In genomic region chr6:166988674-166989201, GRCh38 we compare ENCODE assay signal across 29 cellular contexts. TPM values are rescaled to one million over a fixed set of nuclear protein-coding genes. Genes with fewer than 3 reads are reported as not detected.
DNase-seq lines count a peak whose midpoint lies in the region; TF ChIP-seq lines count a peak whose summit lies in the region.
"Had no signal": no experiment of that assay in that cellular context is flagged by ENCODE, and none has a peak within 500 bp of the region (broad histone marks: within the 10 kb centered on the region; RNA-seq: fewer than 3 reads in every experiment).

No MANE protein-coding gene starts in this region.

- no TSS peak for BruUV-seq in A673 (replicated peaks; lab: Mats Ljungman, UMichigan)

- H3K27me3 Mint-ChIP-seq in H9 (ENCODE audit: low read depth) = no peaks in the 10 kb centered on the region
- H3K27me3 Mint-ChIP-seq: activated CD4-positive, alpha-beta T cell treated with anti-CD3 and anti-CD28 coated beads, Interleukin-2, amount 10 ng/mL, durations not matched to agents 7 days and 5 days; activated CD8-positive, alpha-beta memory T cell treated with anti-CD3 and anti-CD28 coated beads, Interleukin-2, amount 10 ng/mL, durations not matched to agents 7 days and 5 days; CD4-positive, alpha-beta T cell had no signal

- H4K5ac ChIP-seq in H9 (ENCODE audit: insufficient read length, low read depth, low read length) = no peak overlapping the region

- WGBS in H9 (ENCODE audit: extremely low coverage, insufficient read length, low lambda C conversion rate) = no CpG with 5 or more reads among the region's 3 CpGs

- no peak overlapping the region for H3K9ac ChIP-seq in H9 (ENCODE audit: extremely low read depth, insufficient read length, low read length)
- H3K9ac ChIP-seq: KMS-11 had no signal

- no peak overlapping the region; a peak in 1 of 5 replicates for H3K4me3 Mint-ChIP-seq in H9
- H3K4me3 Mint-ChIP-seq: activated CD4-positive, alpha-beta T cell treated with anti-CD3 and anti-CD28 coated beads, Interleukin-2, amount 10 ng/mL, durations not matched to agents 7 days and 5 days; activated CD8-positive, alpha-beta memory T cell treated with anti-CD3 and anti-CD28 coated beads, Interleukin-2, amount 10 ng/mL, durations not matched to agents 7 days and 5 days; CD4-positive, alpha-beta T cell had no signal

- TF ChIP-seq CTCF in A673 (conservative IDR thresholded peaks at IDR 0.05; ENCODE audit: low read depth, low read length) = no peak
- TF ChIP-seq CTCF in H9 (conservative IDR thresholded peaks at IDR 0.05) = no peak

- peak overlapping the region in 2 of 3 experiments; percentile 68 to 82; a peak in 3 of 7 replicates for H3K27ac Mint-ChIP-seq in H9
- H3K27ac Mint-ChIP-seq: activated CD4-positive, alpha-beta T cell treated with anti-CD3 and anti-CD28 coated beads, Interleukin-2, amount 10 ng/mL, durations not matched to agents 7 days and 5 days; activated CD8-positive, alpha-beta memory T cell treated with anti-CD3 and anti-CD28 coated beads, Interleukin-2, amount 10 ng/mL, durations not matched to agents 7 days and 5 days had no signal

- H2BK12ac ChIP-seq in H9 (ENCODE audit: insufficient read length, low read depth, low read length) = no peak overlapping the region

- intact Hi-C loops in A673 (cut with micrococcal nuclease; ENCODE audit: unreplicated experiment) = loop anchor here (2.0 kb wide), 1 partner anchor 202 kb away; no protein-coding TSS in a partner anchor

- no peak overlapping the region for H3K14ac ChIP-seq in H9 (ENCODE audit: insufficient read depth, low read length)

- H4K20me1 ChIP-seq in H9 (ENCODE audit: control insufficient read depth, insufficient read depth, insufficient read length) = no peaks in the 10 kb centered on the region

- no peak overlapping the region for H2BK20ac ChIP-seq in H9 (ENCODE audit: low read depth, low read length, poor library complexity, severe bottlenecking)

- H4K91ac ChIP-seq in H9 (ENCODE audit: insufficient read length, low read depth, low read length) = no peak overlapping the region

- H2BK5ac ChIP-seq in H9 (ENCODE audit: insufficient read length, low read length) = no peak overlapping the region

- DNase-seq in A673 (ENCODE audit: low spot score) = peak; percentile 56
- DNase-seq in H9 = peak; percentile 45
- peak; percentile 41 for DNase-seq in amniotic epithelial cell (ENCODE audit: low read depth)
- peak; percentile 33 for DNase-seq in iPS-NIHi11 (ENCODE audit: low spot score)
- no peak for DNase-seq in NCI-H774 (lab: John Stamatoyannopoulos, UW)
- no peak for DNase-seq in kidney glomerular epithelial cell (lab: John Stamatoyannopoulos, UW)
- no peak for DNase-seq in DMS114 treated with DMSO at 0.1 percent for 48 hours (lab: John Stamatoyannopoulos, UW; ENCODE audit: unreplicated experiment)
- no peak for DNase-seq in cerebellar cortex (ENCODE audit: low spot score)
- DNase-seq: activated CD4-positive, alpha-beta T cell treated with anti-CD3 and anti-CD28 coated beads, Interleukin-2, amount 10 ng/mL, durations not matched to agents 7 days and 5 days; activated CD8-positive, alpha-beta memory T cell treated with anti-CD3 and anti-CD28 coated beads, Interleukin-2, amount 10 ng/mL, durations not matched to agents 7 days and 5 days; activated gamma-delta T cell treated with Interleukin-2 at 50 U/mL for 16 hours; activated T-cell treated with anti-CD3 and anti-CD28 coated beads, Interleukin-2, amount 50 U/mL, for 48 hours; AML-193; CD4-positive, alpha-beta T cell; cerebellar nuclear complex; esophagus squamous epithelium; foreskin melanocyte; heart right ventricle; left ventricle myocardium inferior; NCI-H2029; NCI-H524 treated with DMSO at 0.1 percent for 48 hours; nucleus accumbens; PC-3; psoas muscle; stimulated activated CD4-positive, alpha-beta T cell treated with anti-CD3 and anti-CD28 coated beads, Interleukin-4, amount 100 ng/mL, for 1 hour; thyroid gland; WERI-Rb-1 had no signal

- H3K9me3 ChIP-seq in A673 (ENCODE audit: low read depth, low read length, poor library complexity, severe bottlenecking) (no peaks in the 10 kb centered on the region), H9 (ENCODE audit: control insufficient read depth, low read depth, low read length) (no peaks in the 10 kb centered on the region)
- H3K9me3 ChIP-seq: A549, esophagus squamous epithelium, heart right ventricle, left ventricle myocardium inferior, psoas muscle, thyroid gland had no signal

- no peak overlapping the region for H3K23ac ChIP-seq in H9 (ENCODE audit: insufficient read length, low read depth, low read length)

- POLR2A ChIA-PET in A673 (lab: Charles Lee; ENCODE audit: low non-redundant PET) = no interaction called here

- no peaks in the 10 kb centered on the region for H3K79me2 ChIP-seq in H9 (ENCODE audit: insufficient read depth, low read length)

- H3K4me1 ChIP-seq in A673 (ENCODE audit: insufficient read depth, low read length, poor library complexity, severe bottlenecking) = peaks cover 6% of the 10 kb centered on the region
- H3K4me1 ChIP-seq in H9 (ENCODE audit: insufficient read depth, low read length) = peaks cover 7% of the 10 kb centered on the region
- H3K4me1 ChIP-seq: esophagus squamous epithelium, heart right ventricle, left ventricle myocardium inferior, psoas muscle had no signal

- no peaks in the 10 kb centered on the region for H3K23me2 ChIP-seq in H9 (ENCODE audit: insufficient read length, low read depth, low read length, poor library complexity, severe bottlenecking)

- H3K4me1 Mint-ChIP-seq in H9 = peaks cover 28 to 33% of the 10 kb centered on the region in 2 experiments

- H3K9me3 Mint-ChIP-seq in H9 = peaks cover 3 to 4% of the 10 kb centered on the region in 2 experiments; a peak in 3 of 5 replicates
- H3K9me3 Mint-ChIP-seq: activated CD4-positive, alpha-beta T cell treated with anti-CD3 and anti-CD28 coated beads, Interleukin-2, amount 10 ng/mL, durations not matched to agents 7 days and 5 days; CD4-positive, alpha-beta T cell had no signal

- no peak overlapping the region for H3K4ac ChIP-seq in H9 (ENCODE audit: low read depth, low read length)

- H3K18ac ChIP-seq in H9 (ENCODE audit: insufficient read length, low read depth, low read length) = no peak overlapping the region

- H3K36me3 ChIP-seq in A673 (ENCODE audit: insufficient read depth, low read length, poor library complexity, severe bottlenecking) = no peaks in the 10 kb centered on the region
- H3K36me3 ChIP-seq: esophagus squamous epithelium, heart right ventricle, left ventricle myocardium inferior, thyroid gland, WERI-Rb-1 had no signal

- H2BK15ac ChIP-seq in H9 (ENCODE audit: low read depth, low read length) = no peak overlapping the region

- H3K56ac ChIP-seq in H9 (ENCODE audit: insufficient read length, low read depth, low read length) = no peak overlapping the region

- no peaks in the 10 kb centered on the region for H3K27me3 ChIP-seq in A673 (replicated peaks; ENCODE audit: insufficient read depth, low read depth, low read length, poor library complexity)
- H3K27me3 ChIP-seq in H9 (ENCODE audit: insufficient read depth, low read length) = no peaks in the 10 kb centered on the region
- H3K27me3 ChIP-seq: esophagus squamous epithelium, heart right ventricle, thyroid gland had no signal

- H3K36me3 Mint-ChIP-seq in H9 (ENCODE audit: insufficient read depth in 1 of 3, low read depth in 3 of 3) = peaks cover 21 to 31% (median 30%) of the 10 kb centered on the region in 3 experiments

- no peak overlapping the region for H2AFZ ChIP-seq in H9 (ENCODE audit: low read length)

- no peak overlapping the region for H3K4me2 ChIP-seq in H9 (ENCODE audit: insufficient read depth, insufficient read length, low read length)
- H3K4me2 ChIP-seq: A549, KMS-11 had no signal

- no peaks in the 10 kb centered on the region for H3K79me1 ChIP-seq in H9 (ENCODE audit: insufficient read depth, low read depth, low read length, poor library complexity, severe bottlenecking)

- no peak overlapping the region for H4K8ac ChIP-seq in H9 (replicated peaks; ENCODE audit: insufficient read length, low read depth, low read length)

- no peak overlapping the region for H3K4me3 ChIP-seq in A673 (ENCODE audit: low read depth, low read length, poor library complexity, severe bottlenecking)
- H3K4me3 ChIP-seq: A549, esophagus squamous epithelium, heart right ventricle, left ventricle myocardium inferior, psoas muscle, thyroid gland had no signal

- no peak overlapping the region for H2AK5ac ChIP-seq in H9 (ENCODE audit: insufficient read length, low read length)

- no peak overlapping the region for H3T11ph ChIP-seq in H9 (ENCODE audit: low read length)

- H2BK120ac ChIP-seq in H9 (ENCODE audit: low read depth, low read length, poor library complexity, severe bottlenecking) = peak overlapping the region; percentile 12

- CTCF ChIA-PET in A673 (lab: Charles Lee) = no interaction called here

- H3K27ac ChIP-seq in A673 (ENCODE audit: low read depth, low read length, poor library complexity, severe bottlenecking) (no peak overlapping the region), H9 (ENCODE audit: insufficient read length, low read depth, low read length) (no peak overlapping the region)
- H3K27ac ChIP-seq: A549, esophagus squamous epithelium, heart right ventricle, KMS-11, left ventricle myocardium inferior, psoas muscle, thyroid gland, WERI-Rb-1 had no signal

RNA-seq across cellular contexts. Expression of gene CEP43, which starts 10.5 kb away (rescaled TPM):
- 33.4 and 34.2 TPM in 2 replicates for total RNA-seq in A673 (2021)
- total RNA-seq in H9 (2021) = 33.6 and 35.4 TPM in 2 replicates

RNA-seq across cellular contexts. Expression of gene RNASET2, which starts 32.4 kb away (rescaled TPM):
- total RNA-seq in A673 (2021) = 5.7 and 11.9 TPM in 2 replicates
- 28.2 and 29.2 TPM in 2 replicates for total RNA-seq in H9 (2021)

Comparison
In these comparisons a context has a peak if more than half of its experiments do, and no peak if none do; other contexts are left out.
1. DNase-seq: peak in A673 (single experiment), H9 (single experiment), amniotic epithelial cell (single experiment) and iPS-NIHi11 (single experiment); none in NCI-H774 (single experiment), kidney glomerular epithelial cell (single experiment), DMS114 treated with DMSO at 0.1 percent for 48 hours (single experiment) and cerebellar cortex (single experiment).